Comparison of ENCODE assay signal across 10 cellular contexts in the genomic region with DNA sequence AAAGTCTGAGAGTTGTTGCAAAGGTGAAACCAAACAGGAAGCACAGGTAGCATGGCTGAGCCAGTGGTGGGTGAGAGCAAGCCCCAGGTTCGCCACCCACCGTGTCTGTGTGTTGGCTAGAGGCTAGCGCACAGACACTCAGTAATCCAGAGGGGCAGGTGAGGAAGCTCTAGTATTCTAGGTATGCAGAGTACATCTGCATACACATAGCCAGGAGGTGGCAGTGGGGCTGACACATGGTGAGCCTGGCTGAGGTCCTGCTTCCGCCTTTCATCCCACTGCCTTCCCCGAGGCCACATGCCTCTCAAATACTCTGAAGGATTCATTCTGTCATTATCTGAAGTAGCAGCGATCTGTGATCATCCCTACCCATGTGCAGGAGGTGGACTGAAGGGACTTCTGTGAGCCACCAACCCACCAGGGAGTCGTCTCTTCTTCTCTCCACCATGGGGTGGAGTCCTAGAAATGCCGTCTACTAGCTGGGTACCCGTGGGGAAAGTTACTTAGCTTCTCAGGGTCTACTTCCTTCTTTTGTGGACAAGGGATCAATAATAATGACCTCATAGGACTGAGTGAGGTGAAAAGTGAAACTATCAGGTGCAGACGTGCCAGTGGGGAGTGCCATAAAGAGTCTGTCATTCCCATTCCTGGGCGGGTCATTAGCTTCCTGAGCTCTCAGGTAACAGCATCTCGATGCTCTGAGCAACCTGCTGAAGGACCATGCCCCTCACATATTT. TPM values are rescaled to one million over a fixed set of nuclear protein-coding genes. Genes with fewer than 3 reads are reported as not detected.
DNase-seq lines count a peak whose midpoint lies in the region; ATAC-seq, FAIRE-seq and TF ChIP-seq lines count a peak whose summit lies in the region.
"Had no signal": no experiment of that assay in that cellular context is flagged by ENCODE, and none has a peak within 500 bp of the region (broad histone marks: within the 10 kb centered on the region; RNA-seq: fewer than 3 reads in every experiment).

No MANE protein-coding gene starts in this region.

- no peak overlapping the region for H3K4me3 ChIP-seq in CD8-positive, alpha-beta T cell (ENCODE audit: low read depth, low read length)

- H3K27me3 ChIP-seq in CD8-positive, alpha-beta T cell (ENCODE audit: insufficient read depth, low read length) = no peaks in the 10 kb centered on the region

- DNase-seq in CD8-positive, alpha-beta T cell = no peak
- peak; percentile 82 for DNase-seq in GM19239 (ENCODE audit: insufficient read length, low spot score)
- DNase-seq in activated T-helper 1 cell treated with anti-CD3 and anti-CD28 coated beads, Interleukin-12 subunit alpha, Interleukin-12 subunit beta, Interleukin-2, Interleukin-4 antibody, amounts not matched to agents 30 ng/mL and 10 ng/mL and 1 ng/mL, durations not matched to agents 14 hours and 24 hours and 36 hours (ENCODE audit: low spot score) = no peak
- no peak for DNase-seq in activated effector memory CD4-positive, alpha-beta T cell treated with anti-CD3 and anti-CD28 coated beads, Interleukin-2, amount 50 U/mL, for 16 hours
- no peak for DNase-seq in RCC 7860 (ENCODE audit: low spot score)
- DNase-seq in NCI-H345 (lab: John Stamatoyannopoulos, UW) = no peak
- no peak for DNase-seq in Right ventricle myocardium inferior (ENCODE audit: missing footprints)

- no peaks in the 10 kb centered on the region for H3K9me3 Mint-ChIP-seq in CD8-positive, alpha-beta T cell
- no peaks in the 10 kb centered on the region for H3K9me3 Mint-ChIP-seq in activated T-helper 1 cell treated with anti-CD3 and anti-CD28 coated beads, Interleukin-12 subunit alpha, Interleukin-12 subunit beta, Interleukin-2, Interleukin-4 antibody, amounts not matched to agents 30 ng/mL and 10 ng/mL and 1 ng/mL, durations not matched to agents 14 hours and 24 hours and 36 hours

- intact Hi-C loops in CD8-positive, alpha-beta T cell (cut with DNase I, micrococcal nuclease) = no loop called here
- intact Hi-C loops in activated T-helper 1 cell treated with anti-CD3 and anti-CD28 coated beads, Interleukin-12 subunit alpha, Interleukin-12 subunit beta, Interleukin-2, Interleukin-4 antibody, amounts not matched to agents 30 ng/mL and 10 ng/mL and 1 ng/mL, durations not matched to agents 14 hours and 24 hours and 36 hours (cut with micrococcal nuclease) = no loop called here
- intact Hi-C loops in Right ventricle myocardium inferior (cut with DNase I) = no loop called here

- peak; percentile 92 for FAIRE-seq in GM19239 (lab: Jason Lieb, UNC)
- no peak for FAIRE-seq in RCC 7860 (lab: Jason Lieb, UNC)
- FAIRE-seq: endometrium, G401.6 had no signal

- POLR2A ChIA-PET in CD8-positive, alpha-beta T cell (lab: Charles Lee) = interaction anchor here (0.6 to 4.2 kb wide), 7 partner anchors 14 to 436 kb away, joined by 3 to 16 read pairs (median 4); partner anchors contain the start of gene ERN1

- ATAC-seq in CD8-positive, alpha-beta T cell = peak; percentile 39
- ATAC-seq in HG03159 (IDR thresholded peaks at IDR 0.05; ENCODE audit: unreplicated experiment) (peak; percentile 72), Right ventricle myocardium inferior (no peak)

- no peaks in the 10 kb centered on the region for H3K9me3 ChIP-seq in CD8-positive, alpha-beta T cell (ENCODE audit: low read length)

- peaks cover 18% of the 10 kb centered on the region for H3K4me1 ChIP-seq in CD8-positive, alpha-beta T cell (ENCODE audit: insufficient read depth, low read length)

- H3K4me3 Mint-ChIP-seq in CD8-positive, alpha-beta T cell = no peak overlapping the region
- H3K4me3 Mint-ChIP-seq in activated T-helper 1 cell treated with anti-CD3 and anti-CD28 coated beads, Interleukin-12 subunit alpha, Interleukin-12 subunit beta, Interleukin-2, Interleukin-4 antibody, amounts not matched to agents 30 ng/mL and 10 ng/mL and 1 ng/mL, durations not matched to agents 14 hours and 24 hours and 36 hours = no peak overlapping the region

- H3K27ac ChIP-seq in CD8-positive, alpha-beta T cell (ENCODE audit: low read depth, low read length) = peak overlapping the region; percentile 12

- TF ChIP-seq CTCF in CD8-positive, alpha-beta T cell (IDR thresholded peaks at IDR 0.05) = no peak

- H3K27me3 Mint-ChIP-seq in CD8-positive, alpha-beta T cell (ENCODE audit: low read depth) = no peaks in the 10 kb centered on the region
- no peaks in the 10 kb centered on the region for H3K27me3 Mint-ChIP-seq in activated T-helper 1 cell treated with anti-CD3 and anti-CD28 coated beads, Interleukin-12 subunit alpha, Interleukin-12 subunit beta, Interleukin-2, Interleukin-4 antibody, amounts not matched to agents 30 ng/mL and 10 ng/mL and 1 ng/mL, durations not matched to agents 14 hours and 24 hours and 36 hours (ENCODE audit: insufficient read depth)

- no peaks in the 10 kb centered on the region for H3K36me3 ChIP-seq in CD8-positive, alpha-beta T cell (ENCODE audit: insufficient read depth, low read length)

- peaks cover 41% of the 10 kb centered on the region for H3K4me1 Mint-ChIP-seq in CD8-positive, alpha-beta T cell (ENCODE audit: low read depth)
- H3K4me1 Mint-ChIP-seq in activated T-helper 1 cell treated with anti-CD3 and anti-CD28 coated beads, Interleukin-12 subunit alpha, Interleukin-12 subunit beta, Interleukin-2, Interleukin-4 antibody, amounts not matched to agents 30 ng/mL and 10 ng/mL and 1 ng/mL, durations not matched to agents 14 hours and 24 hours and 36 hours (ENCODE audit: low read depth) = peaks cover 70% of the 10 kb centered on the region

- H3K27ac Mint-ChIP-seq in CD8-positive, alpha-beta T cell = peak overlapping the region; percentile 78
- H3K27ac Mint-ChIP-seq in activated T-helper 1 cell treated with anti-CD3 and anti-CD28 coated beads, Interleukin-12 subunit alpha, Interleukin-12 subunit beta, Interleukin-2, Interleukin-4 antibody, amounts not matched to agents 30 ng/mL and 10 ng/mL and 1 ng/mL, durations not matched to agents 14 hours and 24 hours and 36 hours = peak overlapping the region; percentile 33

- CTCF ChIA-PET in CD8-positive, alpha-beta T cell (lab: Charles Lee) = interaction anchor here (0.6 to 9.1 kb wide), 6 partner anchors 12 to 75 kb away, joined by 3 to 93 read pairs (median 6); partner anchors contain the start of gene ERN1

- peaks cover 95% of the 10 kb centered on the region for H3K36me3 Mint-ChIP-seq in CD8-positive, alpha-beta T cell
- H3K36me3 Mint-ChIP-seq in activated T-helper 1 cell treated with anti-CD3 and anti-CD28 coated beads, Interleukin-12 subunit alpha, Interleukin-12 subunit beta, Interleukin-2, Interleukin-4 antibody, amounts not matched to agents 30 ng/mL and 10 ng/mL and 1 ng/mL, durations not matched to agents 14 hours and 24 hours and 36 hours (ENCODE audit: low read depth) = peaks cover 81% of the 10 kb centered on the region

RNA-seq across cellular contexts. Expression of gene ICAM2, which starts 36.0 kb away (rescaled TPM):
- total RNA-seq in CD8-positive, alpha-beta T cell = 10 to 100 TPM; 38.0 to 38.7 TPM
- total RNA-seq in activated T-helper 1 cell treated with anti-CD3 and anti-CD28 coated beads, Interleukin-12 subunit alpha, Interleukin-12 subunit beta, Interleukin-2, Interleukin-4 antibody, amounts not matched to agents 30 ng/mL and 10 ng/mL and 1 ng/mL, durations not matched to agents 14 hours and 24 hours and 36 hours = 58.3 and 62.1 TPM in 2 replicates
- 38.0 TPM for total RNA-seq in Right ventricle myocardium inferior

RNA-seq across cellular contexts. Expression of gene PRR29, which starts 58.3 kb away (rescaled TPM):
- total RNA-seq in CD8-positive, alpha-beta T cell = under 1 TPM; 0.24 to 0.97 TPM
- 0.44 and 0.91 TPM in 2 replicates for total RNA-seq in activated T-helper 1 cell treated with anti-CD3 and anti-CD28 coated beads, Interleukin-12 subunit alpha, Interleukin-12 subunit beta, Interleukin-2, Interleukin-4 antibody, amounts not matched to agents 30 ng/mL and 10 ng/mL and 1 ng/mL, durations not matched to agents 14 hours and 24 hours and 36 hours
- total RNA-seq in Right ventricle myocardium inferior = 0.51 TPM
